ENCODE assay signal across 8 cellular contexts in the genomic region with DNA sequence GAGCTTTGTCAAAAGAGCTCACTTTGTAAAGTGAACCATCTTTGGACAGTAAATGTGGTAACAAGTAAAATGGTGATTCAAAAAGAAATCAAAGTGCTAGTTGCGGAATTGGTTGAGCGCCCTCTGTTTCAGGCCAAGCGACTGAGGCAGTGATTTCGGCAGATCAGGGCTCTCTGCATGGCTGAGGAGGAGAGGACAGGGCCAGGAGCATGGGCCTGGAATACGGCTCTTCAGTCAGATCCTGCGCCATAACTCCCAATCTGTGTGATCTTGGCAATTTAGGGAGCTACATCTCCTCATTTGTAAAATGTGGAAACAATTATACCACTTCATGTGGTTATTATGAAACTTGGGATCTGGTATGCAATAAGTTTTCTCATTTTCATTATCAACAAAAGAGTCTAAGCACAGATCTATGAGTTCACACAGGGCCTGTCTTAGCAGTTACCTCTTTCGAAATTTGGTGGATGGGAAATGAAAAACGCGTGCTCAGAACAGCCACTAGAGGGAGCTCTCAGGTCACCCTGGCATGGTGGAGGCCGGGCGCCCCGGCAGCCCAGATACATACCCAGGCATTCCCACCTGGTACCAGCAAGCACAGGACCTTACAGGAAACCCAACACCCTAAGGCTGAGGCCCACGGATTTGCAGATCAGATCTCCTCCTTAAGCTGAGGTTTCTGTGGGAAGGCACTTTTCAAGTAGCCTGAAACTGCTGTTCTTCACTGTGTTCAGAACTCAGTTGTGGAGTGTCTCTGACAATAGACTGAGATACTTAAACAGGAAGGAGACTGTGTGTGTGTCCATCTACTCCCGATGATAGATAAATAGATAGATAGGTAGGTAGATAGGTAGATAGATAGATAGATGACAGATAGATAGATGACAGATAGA.
A peak's percentile ranks its signal among the peaks of the same experiment; 100 is the strongest.
DNase-seq lines count a peak whose midpoint lies in the region; ATAC-seq, FAIRE-seq and TF ChIP-seq lines count a peak whose summit lies in the region.

No MANE protein-coding gene starts in this region.

- peak; percentile 34 for FAIRE-seq in HepG2 (lab: Jason Lieb, UNC)

- no peaks in the 10 kb centered on the region for H4K20me1 ChIP-seq in HepG2 (ENCODE audit: insufficient read depth, low read length)

- no peaks in the 10 kb centered on the region for H3K79me2 ChIP-seq in HepG2 (ENCODE audit: insufficient read depth, low read length)

- no TSS peak for BruUV-seq in HepG2 (replicated peaks; lab: Mats Ljungman, UMichigan)

- H3K4me3 ChIP-seq in HepG2 (replicated peaks in 1 of 3; ENCODE audit: insufficient read depth in 1 of 3, low read depth in 2 of 3, low read length in 3 of 3), result no peak overlapping the region

- H3K9me3 ChIP-seq in HepG2 (ENCODE audit: low read length), result no peaks in the 10 kb centered on the region

- POLR2A ChIA-PET in HepG2 (lab: Yijun Ruan, JAX), result no interaction called here

- no peak overlapping the region for H3K9ac ChIP-seq in HepG2 (ENCODE audit: insufficient read depth, low read depth, low read length)

- TF ChIP-seq EP300 in HepG2 (IDR thresholded peaks at IDR 0.05; ENCODE audit: low read depth in 2 of 2, low read length in 2 of 2), result no peak
- no peak for TF ChIP-seq EP300 in HepG2 (CRISPR knock-in tag; IDR thresholded peaks at IDR 0.05; ENCODE audit: borderline replicate concordance)

- no peaks in the 10 kb centered on the region for H3K36me3 ChIP-seq in HepG2 (replicated peaks in 1 of 2; ENCODE audit: control insufficient read depth in 1 of 2, insufficient read depth in 2 of 2, low read length in 2 of 2)

- intact Hi-C loops in HepG2 (cut with micrococcal nuclease; ENCODE audit: unreplicated experiment), result no loop called here

- ATAC-seq in GM18520 (IDR thresholded peaks at IDR 0.05; ENCODE audit: unreplicated experiment) (peak; percentile 66), HG03025 (IDR thresholded peaks at IDR 0.05; ENCODE audit: low FRiP score, unreplicated experiment) (peak; percentile 76), HepG2 (peak; percentile 92)

- H2AFZ ChIP-seq in HepG2 (ENCODE audit: low read length), result no peak overlapping the region

- DNase-seq in AG08395 (ENCODE audit: low spot score), result peak; percentile 78
- peak; percentile 36 for DNase-seq in NCI-H2196 treated with DMSO at 0.1 percent for 48 hours (lab: John Stamatoyannopoulos, UW; ENCODE audit: unreplicated experiment)
- DNase-seq in activated CD4-positive, alpha-beta T cell treated with anti-CD3 and anti-CD28 coated beads for 1 hour, result peak; percentile 41
- peak; percentile 56 for DNase-seq in cerebellum (ENCODE audit: low spot score)
- DNase-seq in HepG2 (ENCODE audit: low spot score), result peak; percentile 25
- DNase-seq in stimulated activated CD4-positive, alpha-beta T cell treated with anti-CD3 and anti-CD28 coated beads, TNF-alpha, amount 100 ng/mL, for 1 hour (ENCODE audit: low read depth in 3 of 3, low spot score in 1 of 3), result peak in 2 of 3 donors; percentile 13 to 46

- TF ChIP-seq CTCF in HepG2 (CRISPR knock-in tag; IDR thresholded peaks at IDR 0.05), result peak; percentile 88

- TF ChIP-seq POLR2A in HepG2 (IDR thresholded peaks at IDR 0.05; ENCODE audit: insufficient read depth in 1 of 2, low read depth in 2 of 2, low read length in 2 of 2), result no peak

- peak; percentile 66 for TF ChIP-seq RAD21 in HepG2 (CRISPR knock-in tag; IDR thresholded peaks at IDR 0.05)

- H3K27me3 ChIP-seq in HepG2 (ENCODE audit: control insufficient read depth in 1 of 2, insufficient read depth in 2 of 2, low read length in 2 of 2), result peaks cover 2 to 26% of the 10 kb centered on the region in 2 experiments; a peak in 4 of 5 replicates

- CTCF ChIA-PET in HepG2 (lab: Yijun Ruan, JAX; ENCODE audit: low intra/inter-chr PET ratio, low total read pairs), result interaction anchor here (1.8 kb wide), 1 partner anchor 288 kb away, joined by 7 read pairs; no protein-coding TSS in a partner anchor

- in situ Hi-C loops in HepG2 (cut with HindIII; ENCODE audit: extremely low pct_ligation_motif_present, low pct_unique_long_range_greater_than_20kb), result loop anchor here (5.0 to 25.0 kb wide), 3 partner anchors 118 to 476 kb away; no protein-coding TSS in a partner anchor

- no peak overlapping the region for H3K27ac ChIP-seq in HepG2 (ENCODE audit: extremely low read length, insufficient read depth, low read length)

- H3K4me2 ChIP-seq in HepG2 (ENCODE audit: low read depth, low read length), result no peak overlapping the region

- H3K4me1 ChIP-seq in HepG2 (ENCODE audit: insufficient read depth, low read length), result no peaks in the 10 kb centered on the region; the same call in 1 of the 2 replicates

- WGBS in HepG2 (ENCODE audit: low lambda C conversion rate), result 33% methylated on average over 10 of the region's 14 CpGs

TF ChIP-seq in HepG2, 621 proteins besides CTCF, POLR2A, EP300 and RAD21 (continues in another document):
- TF ChIP-seq ZFX (CRISPR knock-in tag; IDR thresholded peaks at IDR 0.05; ENCODE audit: low read depth), result no peak
- no peak for TF ChIP-seq SOX6 (IDR thresholded peaks at IDR 0.05)
- TF ChIP-seq SOX6 (CRISPR knock-in tag; IDR thresholded peaks at IDR 0.05), result 0 out of 2 replicates have a peak, but pooled peaks have one; percentile 17
- 0 out of 2 replicates have a peak, but pooled peaks have one; percentile 16 for TF ChIP-seq GATAD2A (CRISPR knock-in tag; IDR thresholded peaks at IDR 0.05)
- TF ChIP-seq, protein P1, sequence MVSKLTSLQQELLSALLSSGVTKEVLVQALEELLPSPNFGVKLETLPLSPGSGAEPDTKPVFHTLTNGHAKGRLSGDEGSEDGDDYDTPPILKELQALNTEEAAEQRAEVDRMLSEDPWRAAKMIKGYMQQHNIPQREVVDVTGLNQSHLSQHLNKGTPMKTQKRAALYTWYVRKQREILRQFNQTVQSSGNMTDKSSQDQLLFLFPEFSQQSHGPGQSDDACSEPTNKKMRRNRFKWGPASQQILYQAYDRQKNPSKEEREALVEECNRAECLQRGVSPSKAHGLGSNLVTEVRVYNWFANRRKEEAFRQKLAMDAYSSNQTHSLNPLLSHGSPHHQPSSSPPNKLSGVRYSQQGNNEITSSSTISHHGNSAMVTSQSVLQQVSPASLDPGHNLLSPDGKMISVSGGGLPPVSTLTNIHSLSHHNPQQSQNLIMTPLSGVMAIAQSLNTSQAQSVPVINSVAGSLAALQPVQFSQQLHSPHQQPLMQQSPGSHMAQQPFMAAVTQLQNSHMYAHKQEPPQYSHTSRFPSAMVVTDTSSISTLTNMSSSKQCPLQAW (CRISPR knock-in tag; IDR thresholded peaks at IDR 0.05), result no peak
- TF ChIP-seq PHF21A (CRISPR knock-in tag; IDR thresholded peaks at IDR 0.05), result no peak
- TF ChIP-seq ZNF501 (CRISPR knock-in tag; IDR thresholded peaks at IDR 0.05), result peak; percentile 42; the same call in 1 of the 2 replicates
- no peak for TF ChIP-seq NONO (IDR thresholded peaks at IDR 0.05)
- TF ChIP-seq NONO (CRISPR knock-in tag; conservative IDR thresholded peaks at IDR 0.05), result no peak
- TF ChIP-seq TEAD3 (CRISPR knock-in tag; optimal IDR thresholded peaks at IDR 0.05; ENCODE audit: borderline replicate concordance), result peak; percentile 68
- no peak for TF ChIP-seq ZFP82 (CRISPR knock-in tag; IDR thresholded peaks at IDR 0.05; ENCODE audit: borderline replicate concordance)
- no peak for TF ChIP-seq SAP130 (CRISPR knock-in tag; IDR thresholded peaks at IDR 0.05; ENCODE audit: low read depth)
- TF ChIP-seq ZNF331 (CRISPR knock-in tag; IDR thresholded peaks at IDR 0.05), result no peak
- no peak for TF ChIP-seq FIP1L1 (IDR thresholded peaks at IDR 0.05; ENCODE audit: borderline replicate concordance, insufficient read depth, low read depth, low read length)
- TF ChIP-seq ZNF615 (CRISPR knock-in tag; IDR thresholded peaks at IDR 0.05; ENCODE audit: borderline replicate concordance), result no peak
- TF ChIP-seq, protein P2, sequence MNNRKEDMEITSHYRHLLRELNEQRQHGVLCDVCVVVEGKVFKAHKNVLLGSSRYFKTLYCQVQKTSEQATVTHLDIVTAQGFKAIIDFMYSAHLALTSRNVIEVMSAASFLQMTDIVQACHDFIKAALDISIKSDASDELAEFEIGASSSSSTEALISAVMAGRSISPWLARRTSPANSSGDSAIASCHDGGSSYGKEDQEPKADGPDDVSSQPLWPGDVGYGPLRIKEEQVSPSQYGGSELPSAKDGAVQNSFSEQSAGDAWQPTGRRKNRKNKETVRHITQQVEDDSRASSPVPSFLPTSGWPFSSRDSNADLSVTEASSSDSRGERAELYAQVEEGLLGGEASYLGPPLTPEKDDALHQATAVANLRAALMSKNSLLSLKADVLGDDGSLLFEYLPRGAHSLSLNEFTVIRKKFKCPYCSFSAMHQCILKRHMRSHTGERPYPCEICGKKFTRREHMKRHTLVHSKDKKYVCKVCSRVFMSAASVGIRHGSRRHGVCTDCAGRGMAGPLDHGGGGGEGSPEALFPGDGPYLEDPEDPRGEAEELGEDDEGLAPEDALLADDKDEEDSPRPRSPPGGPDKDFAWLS (CRISPR knock-in tag; IDR thresholded peaks at IDR 0.05; ENCODE audit: borderline replicate concordance), result no peak
- TF ChIP-seq, protein P3, sequence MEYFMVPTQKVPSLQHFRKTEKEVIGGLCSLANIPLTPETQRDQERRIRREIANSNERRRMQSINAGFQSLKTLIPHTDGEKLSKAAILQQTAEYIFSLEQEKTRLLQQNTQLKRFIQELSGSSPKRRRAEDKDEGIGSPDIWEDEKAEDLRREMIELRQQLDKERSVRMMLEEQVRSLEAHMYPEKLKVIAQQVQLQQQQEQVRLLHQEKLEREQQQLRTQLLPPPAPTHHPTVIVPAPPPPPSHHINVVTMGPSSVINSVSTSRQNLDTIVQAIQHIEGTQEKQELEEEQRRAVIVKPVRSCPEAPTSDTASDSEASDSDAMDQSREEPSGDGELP (IDR thresholded peaks at IDR 0.05; ENCODE audit: borderline replicate concordance, low read depth), result no peak
- no peak for TF ChIP-seq TRIM24 (CRISPR knock-in tag; IDR thresholded peaks at IDR 0.05)
- TF ChIP-seq, protein P4, sequence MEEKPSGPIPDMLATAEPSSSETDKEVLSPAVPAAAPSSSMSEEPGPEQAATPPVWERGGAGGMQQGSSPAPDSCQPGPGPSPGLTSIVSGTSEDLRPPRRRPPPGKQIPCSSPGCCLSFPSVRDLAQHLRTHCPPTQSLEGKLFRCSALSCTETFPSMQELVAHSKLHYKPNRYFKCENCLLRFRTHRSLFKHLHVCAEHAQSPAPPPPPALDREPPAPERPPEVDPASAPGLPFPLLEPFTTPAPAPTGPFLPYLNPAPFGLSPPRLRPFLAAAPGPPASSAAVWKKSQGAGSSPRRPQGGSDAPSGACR (CRISPR knock-in tag; IDR thresholded peaks at IDR 0.05), result no peak
- peak; percentile 62; the same call in 1 of the 2 replicates for TF ChIP-seq ZSCAN25 (CRISPR knock-in tag; IDR thresholded peaks at IDR 0.05)
- TF ChIP-seq EED (CRISPR knock-in tag; IDR thresholded peaks at IDR 0.05), result no peak
- TF ChIP-seq POLR2AphosphoS2 (IDR thresholded peaks at IDR 0.05; ENCODE audit: low read depth, low read length), result no peak

Comparison
In these comparisons a context has a peak if more than half of its experiments do, and no peak if none do; other contexts are left out.
1. DNase-seq: peak in every context shown above with its lines; median percentile 78 in AG08395; 56 in cerebellum; 41 in activated CD4-positive, alpha-beta T cell treated with anti-CD3 and anti-CD28 coated beads for 1 hour; 36 in NCI-H2196 treated with DMSO at 0.1 percent for 48 hours; 30 in stimulated activated CD4-positive, alpha-beta T cell treated with anti-CD3 and anti-CD28 coated beads, TNF-alpha, amount 100 ng/mL, for 1 hour; 25 in HepG2.